ENCODE assay signal across 11 cellular contexts in genomic region chr16:11175850-11176341, GRCh38.
DNase-seq lines count a peak whose midpoint lies in the region; ATAC-seq and TF ChIP-seq lines count a peak whose summit lies in the region.
"Had no signal": no experiment of that assay in that cellular context is flagged by ENCODE, and none has a peak within 500 bp of the region (broad histone marks: within the 10 kb centered on the region; RNA-seq: fewer than 3 reads in every experiment).

No MANE protein-coding gene starts in this region.

- peaks cover 9% of the 10 kb centered on the region for H3K36me3 ChIP-seq in MG63
- H3K36me3 ChIP-seq in ascending aorta, result peaks cover 0 to 18% of the 10 kb centered on the region in 2 donors
- peaks cover 0 to 54% of the 10 kb centered on the region in 2 donors for H3K36me3 ChIP-seq in gastroesophageal sphincter
- H3K36me3 ChIP-seq: cardiac muscle cell, thoracic aorta had no signal

- no peak overlapping the region for H3K27ac Mint-ChIP-seq in activated naive CD4-positive, alpha-beta T cell treated with anti-CD3 and anti-CD28 coated beads for 36 hours
- peak overlapping the region; percentile 85 for H3K27ac Mint-ChIP-seq in activated CD8-positive, alpha-beta T cell treated with anti-CD3 and anti-CD28 coated beads, Interleukin-2, amount 10 ng/mL, durations not matched to agents 7 days and 5 days
- peak overlapping the region; percentile 99 for H3K27ac Mint-ChIP-seq in stimulated activated naive B cell treated with anti-CD40 and anti-IgM and Interleukin-4, amounts not matched to agents 10 μg/mL and 1 μg/mL and 100 μg/mL, for 72 hours

- peak; percentile 16 for DNase-seq in activated naive CD4-positive, alpha-beta T cell treated with anti-CD3 and anti-CD28 coated beads for 36 hours
- no peak for DNase-seq in activated naive CD4-positive, alpha-beta T cell (lab: John Stamatoyannopoulos, UW)
- peak; percentile 46 for DNase-seq in activated CD8-positive, alpha-beta T cell treated with anti-CD3 and anti-CD28 coated beads, Interleukin-2, amount 10 ng/mL, durations not matched to agents 7 days and 5 days
- peak; percentile 81 for DNase-seq in stimulated activated naive B cell treated with anti-CD40 and anti-IgM and Interleukin-4, amounts not matched to agents 10 μg/mL and 1 μg/mL and 100 μg/mL, for 72 hours
- DNase-seq in MG63, result no peak
- no peak for DNase-seq in ascending aorta (ENCODE audit: low spot score in 2 of 2)
- DNase-seq: psoas muscle had no signal

- H3K4me1 Mint-ChIP-seq in activated naive CD4-positive, alpha-beta T cell treated with anti-CD3 and anti-CD28 coated beads for 36 hours (ENCODE audit: low read depth), result peaks cover 15% of the 10 kb centered on the region
- H3K4me1 Mint-ChIP-seq in activated CD8-positive, alpha-beta T cell treated with anti-CD3 and anti-CD28 coated beads, Interleukin-2, amount 10 ng/mL, durations not matched to agents 7 days and 5 days (ENCODE audit: low read depth), result peaks cover 83% of the 10 kb centered on the region
- H3K4me1 Mint-ChIP-seq in stimulated activated naive B cell treated with anti-CD40 and anti-IgM and Interleukin-4, amounts not matched to agents 10 μg/mL and 1 μg/mL and 100 μg/mL, for 72 hours, result peaks cover 62 to 95% of the 10 kb centered on the region in 2 donors

- H3K27ac ChIP-seq in ascending aorta (no peak overlapping the region), gastroesophageal sphincter (no peak overlapping the region)
- H3K27ac ChIP-seq: cardiac muscle cell, psoas muscle, thoracic aorta had no signal

- peaks cover 18% of the 10 kb centered on the region for H3K36me3 Mint-ChIP-seq in activated naive CD4-positive, alpha-beta T cell treated with anti-CD3 and anti-CD28 coated beads for 36 hours (ENCODE audit: low read depth)
- peaks cover 56% of the 10 kb centered on the region for H3K36me3 Mint-ChIP-seq in activated CD8-positive, alpha-beta T cell treated with anti-CD3 and anti-CD28 coated beads, Interleukin-2, amount 10 ng/mL, durations not matched to agents 7 days and 5 days (ENCODE audit: low read depth)
- H3K36me3 Mint-ChIP-seq in stimulated activated naive B cell treated with anti-CD40 and anti-IgM and Interleukin-4, amounts not matched to agents 10 μg/mL and 1 μg/mL and 100 μg/mL, for 72 hours, result peaks cover 60 to 78% of the 10 kb centered on the region in 2 donors

- TF ChIP-seq POLR2A in gastroesophageal sphincter (IDR thresholded peaks at IDR 0.05), result no peak

- TF ChIP-seq EP300 in gastroesophageal sphincter (IDR thresholded peaks at IDR 0.05), result no peak

- POLR2A ChIA-PET in activated CD8-positive, alpha-beta T cell treated with anti-CD3 and anti-CD28 coated beads, Interleukin-2, amount 10 ng/mL, durations not matched to agents 7 days and 5 days (lab: Charles Lee), result interaction anchor here (0.6 to 2.1 kb wide), 3 partner anchors 57 to 79 kb away, joined by 3 to 8 read pairs (median 3); partner anchors contain the start of gene SOCS1

- 97 to 99% methylated on average over 7 to 11 of the region's 11 CpGs for WGBS in gastroesophageal sphincter (ENCODE audit: low coverage in 1 of 2), 2 donors

- no peaks in the 10 kb centered on the region for H3K9me3 ChIP-seq in MG63
- H3K9me3 ChIP-seq in ascending aorta, result no peaks in the 10 kb centered on the region
- H3K9me3 ChIP-seq in gastroesophageal sphincter, result no peaks in the 10 kb centered on the region
- H3K9me3 ChIP-seq: psoas muscle, thoracic aorta had no signal

- H3K27me3 ChIP-seq in MG63 (no peaks in the 10 kb centered on the region), ascending aorta (no peaks in the 10 kb centered on the region), gastroesophageal sphincter (no peaks in the 10 kb centered on the region)
- H3K27me3 ChIP-seq: cardiac muscle cell had no signal

- no peak for TF ChIP-seq CTCF in ascending aorta (IDR thresholded peaks at IDR 0.05)
- TF ChIP-seq CTCF in gastroesophageal sphincter (IDR thresholded peaks at IDR 0.05), result no peak

- intact Hi-C loops in activated naive CD4-positive, alpha-beta T cell treated with anti-CD3 and anti-CD28 coated beads for 36 hours (cut with micrococcal nuclease), result no loop called here
- intact Hi-C loops in ascending aorta (cut with DNase I), result no loop called here

- H3K4me3 Mint-ChIP-seq in activated naive CD4-positive, alpha-beta T cell treated with anti-CD3 and anti-CD28 coated beads for 36 hours, result no peak overlapping the region
- no peak overlapping the region for H3K4me3 Mint-ChIP-seq in activated CD8-positive, alpha-beta T cell treated with anti-CD3 and anti-CD28 coated beads, Interleukin-2, amount 10 ng/mL, durations not matched to agents 7 days and 5 days
- peak overlapping the region; percentile 12 to 66 for H3K4me3 Mint-ChIP-seq in stimulated activated naive B cell treated with anti-CD40 and anti-IgM and Interleukin-4, amounts not matched to agents 10 μg/mL and 1 μg/mL and 100 μg/mL, for 72 hours

- H3K4me3 ChIP-seq in MG63 (no peak overlapping the region), ascending aorta (no peak overlapping the region), gastroesophageal sphincter (no peak overlapping the region)
- H3K4me3 ChIP-seq: cardiac muscle cell, psoas muscle, thoracic aorta had no signal

- ATAC-seq in HG02943 (IDR thresholded peaks at IDR 0.05; ENCODE audit: low read depth, unreplicated experiment), result peak; percentile 62
- ATAC-seq in activated CD8-positive, alpha-beta T cell treated with anti-CD3 and anti-CD28 coated beads, Interleukin-2, amount 10 ng/mL, durations not matched to agents 7 days and 5 days, result peak; percentile 72
- peak; percentile 83 to 90 for ATAC-seq in stimulated activated naive B cell treated with anti-CD40 and anti-IgM and Interleukin-4, amounts not matched to agents 10 μg/mL and 1 μg/mL and 100 μg/mL, for 72 hours (replicated peaks)
- ATAC-seq in gastroesophageal sphincter, result no peak
- ATAC-seq: psoas muscle had no signal

- no peaks in the 10 kb centered on the region for H3K9me3 Mint-ChIP-seq in activated naive CD4-positive, alpha-beta T cell treated with anti-CD3 and anti-CD28 coated beads for 36 hours
- H3K9me3 Mint-ChIP-seq in activated CD8-positive, alpha-beta T cell treated with anti-CD3 and anti-CD28 coated beads, Interleukin-2, amount 10 ng/mL, durations not matched to agents 7 days and 5 days (ENCODE audit: insufficient read depth), result no peaks in the 10 kb centered on the region
- H3K9me3 Mint-ChIP-seq in stimulated activated naive B cell treated with anti-CD40 and anti-IgM and Interleukin-4, amounts not matched to agents 10 μg/mL and 1 μg/mL and 100 μg/mL, for 72 hours, result peaks cover 3 to 9% of the 10 kb centered on the region in 2 donors

- CTCF ChIA-PET in activated naive CD4-positive, alpha-beta T cell treated with anti-CD3 and anti-CD28 coated beads for 36 hours (lab: Charles Lee), result no interaction called here
- CTCF ChIA-PET in activated CD8-positive, alpha-beta T cell treated with anti-CD3 and anti-CD28 coated beads, Interleukin-2, amount 10 ng/mL, durations not matched to agents 7 days and 5 days (lab: Charles Lee), result interaction anchor here (1.0 kb wide), 1 partner anchor 15 kb away, joined by 4 read pairs; no protein-coding TSS in a partner anchor

- H3K27me3 Mint-ChIP-seq in activated naive CD4-positive, alpha-beta T cell treated with anti-CD3 and anti-CD28 coated beads for 36 hours (ENCODE audit: low read depth), result no peaks in the 10 kb centered on the region
- no peaks in the 10 kb centered on the region for H3K27me3 Mint-ChIP-seq in activated CD8-positive, alpha-beta T cell treated with anti-CD3 and anti-CD28 coated beads, Interleukin-2, amount 10 ng/mL, durations not matched to agents 7 days and 5 days (ENCODE audit: low read depth)
- H3K27me3 Mint-ChIP-seq in stimulated activated naive B cell treated with anti-CD40 and anti-IgM and Interleukin-4, amounts not matched to agents 10 μg/mL and 1 μg/mL and 100 μg/mL, for 72 hours, result no peaks in the 10 kb centered on the region

- H3K4me1 ChIP-seq in ascending aorta (peaks cover 0 to 11% of the 10 kb centered on the region in 2 donors), gastroesophageal sphincter (peaks cover 0 to 12% (median 0%) of the 10 kb centered on the region in 3 donors)
- H3K4me1 ChIP-seq: psoas muscle had no signal

Comparison
In these comparisons a context has a peak if more than half of its experiments do, and no peak if none do; other contexts are left out.
1. DNase-seq: peak in activated naive CD4-positive, alpha-beta T cell treated with anti-CD3 and anti-CD28 coated beads for 36 hours (single experiment), activated CD8-positive, alpha-beta T cell treated with anti-CD3 and anti-CD28 coated beads, Interleukin-2, amount 10 ng/mL, durations not matched to agents 7 days and 5 days (single experiment) and stimulated activated naive B cell treated with anti-CD40 and anti-IgM and Interleukin-4, amounts not matched to agents 10 μg/mL and 1 μg/mL and 100 μg/mL, for 72 hours (single experiment); none in activated naive CD4-positive, alpha-beta T cell (0 of 4), MG63 (single experiment) and ascending aorta (0 of 2).
2. H3K4me3 Mint-ChIP-seq: peak in stimulated activated naive B cell treated with anti-CD40 and anti-IgM and Interleukin-4, amounts not matched to agents 10 μg/mL and 1 μg/mL and 100 μg/mL, for 72 hours (2 of 2); none in activated naive CD4-positive, alpha-beta T cell treated with anti-CD3 and anti-CD28 coated beads for 36 hours (single experiment) and activated CD8-positive, alpha-beta T cell treated with anti-CD3 and anti-CD28 coated beads, Interleukin-2, amount 10 ng/mL, durations not matched to agents 7 days and 5 days (single experiment).